Comparison of ENCODE assay signal across 13 cellular contexts in genomic region chr4:4995866-4996265, GRCh38. TPM values are rescaled to one million over a fixed set of nuclear protein-coding genes. Genes with fewer than 3 reads are reported as not detected.
DNase-seq lines count a peak whose midpoint lies in the region; ATAC-seq and TF ChIP-seq lines count a peak whose summit lies in the region.
"Had no signal": no experiment of that assay in that cellular context is flagged by ENCODE, and none has a peak within 500 bp of the region (broad histone marks: within the 10 kb centered on the region; RNA-seq: fewer than 3 reads in every experiment).

No MANE protein-coding gene starts in this region.

- H3K4me1 ChIP-seq in BLaER1 (peaks cover 13% of the 10 kb centered on the region), upper lobe of right lung (no peaks in the 10 kb centered on the region), prostate gland (replicated peaks) (no peaks in the 10 kb centered on the region)

- H3K36me3 ChIP-seq in BLaER1 (no peaks in the 10 kb centered on the region), SK-N-MC (ENCODE audit: insufficient read depth, low read length) (no peaks in the 10 kb centered on the region), upper lobe of right lung (no peaks in the 10 kb centered on the region), prostate gland (no peaks in the 10 kb centered on the region)

- 0 out of 2 replicates have a peak overlapping the region, but pooled peaks have one; percentile 63 for H3K4me2 ChIP-seq in BLaER1

- no peak overlapping the region for H3K4me3 ChIP-seq in BLaER1
- H3K4me3 ChIP-seq in SK-N-MC, result peak overlapping the region; percentile 48
- no peak overlapping the region for H3K4me3 ChIP-seq in upper lobe of right lung
- H3K4me3 ChIP-seq in prostate gland, result no peak overlapping the region

- intact Hi-C loops in upper lobe of right lung (cut with DNase I) (no loop called here), prostate gland (cut with DNase I) (no loop called here)

- no peak for DNase-seq in SK-N-MC (ENCODE audit: low read depth, low spot score)
- DNase-seq in fibroblast of the conjunctiva (ENCODE audit: low read depth), result peak; percentile 16
- DNase-seq in upper lobe of right lung, result peak; percentile 22
- DNase-seq in ureter (ENCODE audit: low spot score), result no peak
- DNase-seq in activated naive CD4-positive, alpha-beta T cell treated with anti-CD3 and anti-CD28 coated beads, Interleukin-2, amount 50 U/mL, for 72 hours (ENCODE audit: low spot score in 2 of 2), result no peak
- no peak for DNase-seq in prostate gland (ENCODE audit: low spot score)
- DNase-seq: NCI-H1105, NCI-H2107, NCI-H226, SIG-M5 had no signal

- H3K9me3 Mint-ChIP-seq in activated naive CD4-positive, alpha-beta T cell treated with anti-CD3 and anti-CD28 coated beads, Interleukin-2, amount 50 U/mL, for 72 hours, result no peaks in the 10 kb centered on the region

- TF ChIP-seq POLR2A in prostate gland (IDR thresholded peaks at IDR 0.05), result no peak

- H4K20me1 ChIP-seq in BLaER1, result no peaks in the 10 kb centered on the region

- H3K9ac ChIP-seq in BLaER1 (no peak overlapping the region), SK-N-MC (ENCODE audit: insufficient read length) (no peak overlapping the region)

- H3K36me3 Mint-ChIP-seq in activated naive CD4-positive, alpha-beta T cell treated with anti-CD3 and anti-CD28 coated beads, Interleukin-2, amount 50 U/mL, for 72 hours, result no peaks in the 10 kb centered on the region

- 48% methylated on average over 10 of the region's 10 CpGs for WGBS in prostate gland

- TF ChIP-seq CTCF in upper lobe of right lung (IDR thresholded peaks at IDR 0.05) (no peak), prostate gland (IDR thresholded peaks at IDR 0.05) (no peak)

- no peak for ATAC-seq in upper lobe of right lung
- ATAC-seq in activated naive CD4-positive, alpha-beta T cell treated with anti-CD3 and anti-CD28 coated beads, Interleukin-2, amount 50 U/mL, for 72 hours, result no peak

- no peaks in the 10 kb centered on the region for H3K27me3 ChIP-seq in BLaER1
- H3K27me3 ChIP-seq in upper lobe of right lung, result peaks cover 4% of the 10 kb centered on the region
- no peaks in the 10 kb centered on the region for H3K27me3 ChIP-seq in prostate gland (replicated peaks; ENCODE audit: insufficient read depth)

- H3K27ac Mint-ChIP-seq in activated naive CD4-positive, alpha-beta T cell treated with anti-CD3 and anti-CD28 coated beads, Interleukin-2, amount 50 U/mL, for 72 hours, result no peak overlapping the region

- H3K9me3 ChIP-seq in BLaER1 (no peaks in the 10 kb centered on the region), SK-N-MC (ENCODE audit: low read depth, low read length) (no peaks in the 10 kb centered on the region), upper lobe of right lung (no peaks in the 10 kb centered on the region), prostate gland (no peaks in the 10 kb centered on the region)

- H3K27ac ChIP-seq in BLaER1, result no peak overlapping the region
- peak overlapping the region; percentile 75 for H3K27ac ChIP-seq in SK-N-MC
- no peak overlapping the region for H3K27ac ChIP-seq in upper lobe of right lung
- H3K27ac ChIP-seq in prostate gland, result no peak overlapping the region

RNA-seq across cellular contexts. Expression of gene CYTL1, which starts 23.4 kb away (rescaled TPM):
- total RNA-seq in upper lobe of right lung (11.5 TPM), ureter (3.0 TPM), prostate gland (1 to 10 TPM; 1.4 to 2.2 TPM)
- total RNA-seq in activated naive CD4-positive, alpha-beta T cell treated with anti-CD3 and anti-CD28 coated beads, Interleukin-2, amount 50 U/mL, for 72 hours, result not detected
- total RNA-seq: G401, HT-29 had no signal

RNA-seq across cellular contexts. Expression of gene STK32B, which starts 55.4 kb away (rescaled TPM):
- total RNA-seq in upper lobe of right lung (2.8 TPM), ureter (0.94 TPM), prostate gland (1 to 10 TPM in 1 of 2 donors, under 1 TPM in 1; 0.09 to 7.3 TPM)
- total RNA-seq in activated naive CD4-positive, alpha-beta T cell treated with anti-CD3 and anti-CD28 coated beads, Interleukin-2, amount 50 U/mL, for 72 hours, result not detected
- total RNA-seq: HT-29 had no signal

Comparison
In these comparisons a context has a peak if more than half of its experiments do, and no peak if none do; other contexts are left out.
1. DNase-seq: peak in fibroblast of the conjunctiva (single experiment) and upper lobe of right lung (single experiment); none in SK-N-MC (single experiment), ureter (single experiment), activated naive CD4-positive, alpha-beta T cell treated with anti-CD3 and anti-CD28 coated beads, Interleukin-2, amount 50 U/mL, for 72 hours (0 of 2) and prostate gland (single experiment).